9 cellular contexts compared by ENCODE assay signal in the genomic region with DNA sequence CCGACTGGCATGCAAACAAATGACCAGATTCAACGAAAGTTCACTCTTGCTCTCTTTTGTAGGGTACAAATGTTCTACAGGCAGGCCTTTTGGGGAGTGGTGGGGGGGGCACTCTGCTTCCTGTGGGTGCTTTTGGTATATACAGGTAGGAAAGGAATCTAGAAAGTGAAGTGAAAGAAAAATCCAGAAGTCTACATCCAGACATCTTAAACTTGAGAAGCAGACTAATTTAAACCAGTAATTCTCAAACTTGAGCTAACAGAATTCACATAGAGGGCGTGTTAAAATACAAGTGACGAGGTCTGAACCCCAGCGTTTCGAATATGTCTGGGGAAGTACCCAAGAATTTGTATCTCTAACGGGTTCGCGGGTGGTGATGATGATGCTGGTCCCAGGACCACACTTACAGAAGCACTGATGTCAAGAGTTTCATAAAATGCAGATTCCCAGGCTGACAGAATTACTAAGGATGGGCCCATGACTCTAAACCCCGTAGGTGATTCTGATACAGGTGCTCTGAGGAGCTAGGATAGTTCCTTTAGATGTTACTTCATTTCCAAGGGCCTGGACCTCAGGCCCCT. TPM values are rescaled to one million over a fixed set of nuclear protein-coding genes. Genes with fewer than 3 reads are reported as not detected.
DNase-seq lines count a peak whose midpoint lies in the region; ATAC-seq and TF ChIP-seq lines count a peak whose summit lies in the region.
"Had no signal": no experiment of that assay in that cellular context is flagged by ENCODE, and none has a peak within 500 bp of the region (broad histone marks: within the 10 kb centered on the region; RNA-seq: fewer than 3 reads in every experiment).

No MANE protein-coding gene starts in this region.

- peak overlapping the region; percentile 79 to 92 (median 91) for H3K27ac Mint-ChIP-seq in CD4-positive, alpha-beta memory T cell

- H3K27me3 Mint-ChIP-seq in CD4-positive, alpha-beta memory T cell, result peaks cover 0 to 2% of the 10 kb centered on the region in 2 donors

- intact Hi-C loops in CD4-positive, alpha-beta memory T cell (cut with micrococcal nuclease), result loop anchor here (1.0 kb wide), 2 partner anchors 19 to 277 kb away; a partner anchor contains a TSS

- no peaks in the 10 kb centered on the region for H3K36me3 ChIP-seq in CD4-positive, alpha-beta memory T cell (ENCODE audit: insufficient read depth, low read length)
- no peaks in the 10 kb centered on the region for H3K36me3 ChIP-seq in parathyroid adenoma (ENCODE audit: control insufficient read depth, insufficient read depth, low read length)

- no peaks in the 10 kb centered on the region for H3K36me3 Mint-ChIP-seq in CD4-positive, alpha-beta memory T cell

- no peaks in the 10 kb centered on the region for H3K9me3 Mint-ChIP-seq in CD4-positive, alpha-beta memory T cell

- H3K4me1 Mint-ChIP-seq in CD4-positive, alpha-beta memory T cell, result peaks cover 5 to 16% (median 10%) of the 10 kb centered on the region in 4 donors

- peak overlapping the region; percentile 95 for H2AFZ ChIP-seq in parathyroid adenoma

- H3K4me1 ChIP-seq in CD4-positive, alpha-beta memory T cell (ENCODE audit: insufficient read depth, low read length), result peaks cover 9% of the 10 kb centered on the region
- peaks cover 5% of the 10 kb centered on the region for H3K4me1 ChIP-seq in parathyroid adenoma

- no peak for TF ChIP-seq CTCF in fibroblast of mammary gland (conservative IDR thresholded peaks at IDR 0.05; ENCODE audit: control insufficient read depth, insufficient read depth, low read depth, low read length)
- TF ChIP-seq CTCF in parathyroid adenoma (IDR thresholded peaks at IDR 0.05), result no peak

- H3K4me3 Mint-ChIP-seq in CD4-positive, alpha-beta memory T cell, result peak overlapping the region; percentile 79 to 90 (median 86)

- H3K9me3 ChIP-seq in CD4-positive, alpha-beta memory T cell (ENCODE audit: control insufficient read depth in 1 of 2, low read length in 2 of 2), result no peaks in the 10 kb centered on the region
- no peaks in the 10 kb centered on the region for H3K9me3 ChIP-seq in parathyroid adenoma (ENCODE audit: control insufficient read depth, low read length)

- POLR2A ChIA-PET in CD4-positive, alpha-beta memory T cell (lab: Charles Lee; ENCODE audit: partially characterized antibody), result interaction anchor here (0.9 to 3.8 kb wide), 6 partner anchors 8 to 1038 kb away, joined by 3 to 39 read pairs (median 3); a partner anchor contains a TSS

- CTCF ChIA-PET in CD4-positive, alpha-beta memory T cell (lab: Charles Lee; ENCODE audit: partially characterized antibody), result no interaction called here

- peak overlapping the region in 1 of 2 donors; percentile 54 for H3K4me3 ChIP-seq in CD4-positive, alpha-beta memory T cell (ENCODE audit: low read length in 2 of 2)
- H3K4me3 ChIP-seq in fibroblast of mammary gland (ENCODE audit: control insufficient read depth, low read depth, low read length) (peak overlapping the region; percentile 43), parathyroid adenoma (ENCODE audit: low read depth, low read length) (peak overlapping the region; percentile 63)

- peak in 3 of 5 donors; percentile 11 to 55 (median 19) for DNase-seq in CD4-positive, alpha-beta memory T cell
- DNase-seq in T follicular helper cell (ENCODE audit: low read depth) (peak; percentile 10), fibroblast of mammary gland (ENCODE audit: low read depth) (no peak), NCI-H187 treated with DMSO at 0.1 percent for 48 hours (lab: John Stamatoyannopoulos, UW) (no peak), NCI-H1417 (lab: John Stamatoyannopoulos, UW) (no peak), SKM-1 treated with dmso at 0.1 percent for 144 hours (lab: John Stamatoyannopoulos, UW; ENCODE audit: unreplicated experiment) (no peak)
- DNase-seq: SHP77 treated with DMSO at 0.1 percent for 48 hours had no signal

- no peak overlapping the region for H3K9ac ChIP-seq in parathyroid adenoma

- ATAC-seq in GM21619 (IDR thresholded peaks at IDR 0.05; ENCODE audit: unreplicated experiment), result no peak

- H3K79me2 ChIP-seq in parathyroid adenoma, result no peaks in the 10 kb centered on the region

- peak overlapping the region; percentile 33 for H3K27ac ChIP-seq in CD4-positive, alpha-beta memory T cell (ENCODE audit: low read depth, low read length)
- H3K27ac ChIP-seq in parathyroid adenoma, result peak overlapping the region; percentile 80

- no peaks in the 10 kb centered on the region for H3K27me3 ChIP-seq in CD4-positive, alpha-beta memory T cell (ENCODE audit: insufficient read depth, low read length)
- no peaks in the 10 kb centered on the region for H3K27me3 ChIP-seq in parathyroid adenoma (ENCODE audit: control insufficient read depth, insufficient read depth, low read length)

- H3K4me2 ChIP-seq in parathyroid adenoma (ENCODE audit: low read length), result peak overlapping the region; percentile 94

RNA-seq across cellular contexts. Expression of a gene that starts 0.5 kb away (rescaled TPM):
- 1 to 10 TPM; 2.1 to 2.3 TPM for total RNA-seq in CD4-positive, alpha-beta memory T cell
- under 1 TPM; 0.24 to 0.45 TPM for polyA plus RNA-seq in CD4-positive, alpha-beta memory T cell

RNA-seq across cellular contexts. Expression of a gene that starts 18.5 kb away (rescaled TPM):
- total RNA-seq in CD4-positive, alpha-beta memory T cell, result 10 to 100 TPM; 52.2 to 52.4 TPM
- 1 to 10 TPM; 4.0 to 4.9 TPM for polyA plus RNA-seq in CD4-positive, alpha-beta memory T cell

RNA-seq across cellular contexts. Expression of a gene that starts 18.7 kb away (rescaled TPM):
- total RNA-seq in CD4-positive, alpha-beta memory T cell, result 10 to 100 TPM; 29.9 to 31.9 TPM
- 10 to 100 TPM; 62.0 to 80.8 TPM for polyA plus RNA-seq in CD4-positive, alpha-beta memory T cell

Comparison
In these comparisons a context has a peak if more than half of its experiments do, and no peak if none do; other contexts are left out.
1. DNase-seq: peak in CD4-positive, alpha-beta memory T cell (3 of 5) and T follicular helper cell (single experiment); none in fibroblast of mammary gland (single experiment), NCI-H187 treated with DMSO at 0.1 percent for 48 hours (single experiment), NCI-H1417 (0 of 3) and SKM-1 treated with dmso at 0.1 percent for 144 hours (single experiment).